In genomic region chr1:118627435-118627834, GRCh38 we compare ENCODE assay signal across 18 cellular contexts.
"Had no signal": no experiment of that assay in that cellular context is flagged by ENCODE, and none has a peak within 500 bp of the region (broad histone marks: within the 10 kb centered on the region; RNA-seq: fewer than 3 reads in every experiment).

No MANE protein-coding gene starts in this region.

- H3K9me3 ChIP-seq: colonic mucosa, right atrium auricular region, sigmoid colon had no signal

- H3K4me3 Mint-ChIP-seq: endodermal cell, natural killer cell, neural crest cell had no signal

- ATAC-seq: esophagus mucosa, heart left ventricle, natural killer cell had no signal

- H3K9me3 Mint-ChIP-seq: endodermal cell had no signal

- H3K36me3 Mint-ChIP-seq: natural killer cell had no signal

- H3K4me3 ChIP-seq: colonic mucosa, heart left ventricle, right atrium auricular region, sigmoid colon, stomach had no signal

- H3K27me3 ChIP-seq: colonic mucosa, heart left ventricle, right atrium auricular region, sigmoid colon, stomach had no signal

- H3K4me1 ChIP-seq: colonic mucosa, heart left ventricle, right atrium auricular region, sigmoid colon, stomach had no signal

- H3K36me3 ChIP-seq: colonic mucosa, heart left ventricle, right atrium auricular region, sigmoid colon, stomach had no signal

- DNase-seq: colonic mucosa; dermis blood vessel endothelial cell; effector CD4-positive, alpha-beta T cell; endodermal cell; heart left ventricle; hippocampal formation; kidney glomerular epithelial cell; natural killer cell; posterior cingulate gyrus; sigmoid colon; small intestine; stimulated activated CD4-positive, alpha-beta T cell treated with anti-CD3 and anti-CD28 coated beads, Interleukin-12 subunit alpha, Interleukin-12 subunit beta, amount 100 ng/mL, for 4 hours; stimulated activated naive CD4-positive, alpha-beta T cell; stomach; substantia nigra had no signal

- H3K4me1 Mint-ChIP-seq: natural killer cell had no signal

- H3K27ac ChIP-seq: colonic mucosa, heart left ventricle, right atrium auricular region, sigmoid colon, stomach had no signal

- H3K27ac Mint-ChIP-seq: endodermal cell, natural killer cell had no signal
